ENCODE assay signal across 8 cellular contexts in the genomic region with DNA sequence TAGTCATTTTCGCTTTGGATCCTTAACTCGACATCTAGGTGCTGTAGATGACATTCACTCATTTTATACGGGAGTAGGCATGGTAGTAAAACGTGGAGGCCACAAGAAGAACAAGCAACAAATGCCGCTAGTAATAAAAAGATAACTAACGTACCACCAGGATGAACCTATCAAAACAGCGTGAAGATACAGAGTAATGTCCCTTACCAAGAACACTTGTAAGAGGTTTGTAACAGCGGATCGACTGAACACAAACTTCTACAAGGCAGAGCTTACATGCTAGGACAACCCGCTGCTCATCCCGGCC. TPM values are rescaled to one million over a fixed set of nuclear protein-coding genes. Genes with fewer than 3 reads are reported as not detected.
A peak's percentile ranks its signal among the peaks of the same experiment; 100 is the strongest.
DNase-seq lines count a peak whose midpoint lies in the region; ATAC-seq and TF ChIP-seq lines count a peak whose summit lies in the region.

No MANE protein-coding gene starts in this region.

- H3K27ac ChIP-seq in SK-N-SH (ENCODE audit: low read depth in 2 of 2, low read length in 1 of 2) (peak overlapping the region; percentile 84 to 85), gastroesophageal sphincter (peak overlapping the region; percentile 85 to 98 (median 96))

- POLR2A ChIA-PET in SK-N-SH (lab: Yijun Ruan, JAX), result no interaction called here

- no peaks in the 10 kb centered on the region for H3K27me3 ChIP-seq in SK-N-SH (ENCODE audit: insufficient read depth)
- no peaks in the 10 kb centered on the region for H3K27me3 ChIP-seq in gastroesophageal sphincter

- TF ChIP-seq RAD21 in SK-N-SH (IDR thresholded peaks at IDR 0.05; ENCODE audit: low read length), result no peak

- peak overlapping the region; percentile 87 for H3K27ac Mint-ChIP-seq in activated naive CD4-positive, alpha-beta T cell treated with anti-CD3 and anti-CD28 coated beads, Interleukin-2, amount 10 ng/mL, durations not matched to agents 7 days and 5 days

- peak overlapping the region; percentile 96 for H3K4me3 Mint-ChIP-seq in activated naive CD4-positive, alpha-beta T cell treated with anti-CD3 and anti-CD28 coated beads, Interleukin-2, amount 10 ng/mL, durations not matched to agents 7 days and 5 days

- H3K4me2 ChIP-seq in SK-N-SH, result peak overlapping the region; percentile 82

- no peak for TF ChIP-seq EP300 in SK-N-SH (IDR thresholded peaks at IDR 0.05; ENCODE audit: borderline replicate concordance in 1 of 2, low read depth in 1 of 2, low read length in 1 of 2)
- no peak for TF ChIP-seq EP300 in gastroesophageal sphincter (IDR thresholded peaks at IDR 0.05)

- no peaks in the 10 kb centered on the region for H3K9me2 ChIP-seq in SK-N-SH

- peaks cover 45% of the 10 kb centered on the region for H4K20me1 ChIP-seq in SK-N-SH (ENCODE audit: insufficient read depth)

- H2AFZ ChIP-seq in SK-N-SH (ENCODE audit: low read depth), result peak overlapping the region; percentile 98; the same call in 1 of the 2 replicates

- CTCF ChIA-PET in activated naive CD4-positive, alpha-beta T cell treated with anti-CD3 and anti-CD28 coated beads, Interleukin-2, amount 10 ng/mL, durations not matched to agents 7 days and 5 days (lab: Charles Lee), result interaction anchor here (1.0 kb wide), 1 partner anchor 17 kb away, joined by 3 read pairs; no protein-coding TSS in a partner anchor
- CTCF ChIA-PET in SK-N-SH (lab: Yijun Ruan, JAX), result interaction anchor here (1.3 to 7.4 kb wide), 2 partner anchors 14 to 18 kb away, joined by 3 to 47 read pairs; no protein-coding TSS in a partner anchor

- peak overlapping the region; percentile 83 for H3K9ac ChIP-seq in SK-N-SH

- H3K4me3 ChIP-seq in SK-N-SH (ENCODE audit: low read depth in 2 of 2, low read length in 1 of 2) (peak overlapping the region; percentile 81 to 96), gastroesophageal sphincter (peak overlapping the region; percentile 89 to 92), skeletal muscle cell (ENCODE audit: low read depth, low read length) (peak overlapping the region; percentile 91)

- H3F3A ChIP-seq in SK-N-SH (replicated peaks; ENCODE audit: insufficient read depth), result peaks cover 3% of the 10 kb centered on the region

- no peaks in the 10 kb centered on the region for H3K27me3 Mint-ChIP-seq in activated naive CD4-positive, alpha-beta T cell treated with anti-CD3 and anti-CD28 coated beads, Interleukin-2, amount 10 ng/mL, durations not matched to agents 7 days and 5 days

- TF ChIP-seq CTCF in SK-N-SH (IDR thresholded peaks at IDR 0.05) (no peak), gastroesophageal sphincter (IDR thresholded peaks at IDR 0.05) (no peak)

- ATAC-seq in gastroesophageal sphincter (no peak), HG03135 (IDR thresholded peaks at IDR 0.05; ENCODE audit: unreplicated experiment) (no peak)

- H3K9me3 Mint-ChIP-seq in activated naive CD4-positive, alpha-beta T cell treated with anti-CD3 and anti-CD28 coated beads, Interleukin-2, amount 10 ng/mL, durations not matched to agents 7 days and 5 days, result no peaks in the 10 kb centered on the region

- H3K4me1 Mint-ChIP-seq in activated naive CD4-positive, alpha-beta T cell treated with anti-CD3 and anti-CD28 coated beads, Interleukin-2, amount 10 ng/mL, durations not matched to agents 7 days and 5 days, result peaks cover 47% of the 10 kb centered on the region

- no peak for TF ChIP-seq POLR2A in gastroesophageal sphincter (IDR thresholded peaks at IDR 0.05)

- peaks cover 63% of the 10 kb centered on the region for H3K79me2 ChIP-seq in SK-N-SH (ENCODE audit: insufficient read depth)

- H3K36me3 ChIP-seq in SK-N-SH (replicated peaks in 1 of 2; ENCODE audit: control insufficient read depth in 1 of 2, insufficient read depth in 2 of 2, low read length in 1 of 2) (peaks cover under 1 to 1% of the 10 kb centered on the region in 2 experiments), gastroesophageal sphincter (no peaks in the 10 kb centered on the region)

- no peaks in the 10 kb centered on the region for H3K9me3 ChIP-seq in SK-N-SH
- no peaks in the 10 kb centered on the region for H3K9me3 ChIP-seq in gastroesophageal sphincter

- WGBS in SK-N-SH (ENCODE audit: low lambda C conversion rate), result under 1% methylated on average over 9 of the region's 11 CpGs
- 0% methylated on average over 5 to 10 of the region's 11 CpGs for WGBS in gastroesophageal sphincter (ENCODE audit: low coverage in 1 of 2), 2 donors

- H3K36me3 Mint-ChIP-seq in activated naive CD4-positive, alpha-beta T cell treated with anti-CD3 and anti-CD28 coated beads, Interleukin-2, amount 10 ng/mL, durations not matched to agents 7 days and 5 days, result peaks cover 21% of the 10 kb centered on the region

- H3K4me1 ChIP-seq in SK-N-SH (ENCODE audit: control insufficient read depth in 1 of 2, insufficient read depth in 2 of 2, low read depth in 1 of 2, low read length in 1 of 2), result peaks cover 5 to 9% of the 10 kb centered on the region in 2 experiments; a peak in 3 of 4 replicates
- H3K4me1 ChIP-seq in gastroesophageal sphincter, result peaks cover 12 to 68% (median 19%) of the 10 kb centered on the region in 3 donors

- no peak for DNase-seq in activated naive CD4-positive, alpha-beta T cell treated with anti-CD3 and anti-CD28 coated beads, Interleukin-2, amount 10 ng/mL, durations not matched to agents 7 days and 5 days
- no peak for DNase-seq in activated naive CD4-positive, alpha-beta T cell treated with anti-CD3 and anti-CD28 coated beads, Interleukin-2, amount 50 U/mL, for 16 hours
- DNase-seq in SK-N-SH (no peak), skeletal muscle cell (ENCODE audit: low read depth) (no peak), COR-L47 (lab: John Stamatoyannopoulos, UW) (no peak)
- DNase-seq in stimulated activated CD4-positive, alpha-beta T cell treated with anti-CD3 and anti-CD28 coated beads, Interleukin-2, amount 100 ng/mL, for 24 hours, result no peak

TF ChIP-seq in SK-N-SH, 30 proteins besides CTCF, POLR2A, EP300 and RAD21 (continues in another document):
- no peak for TF ChIP-seq TAF1 (IDR thresholded peaks at IDR 0.05; ENCODE audit: borderline replicate concordance, low read depth, low read length)
- no peak for TF ChIP-seq FOSL2 (IDR thresholded peaks at IDR 0.05; ENCODE audit: borderline replicate concordance, low read depth)
- no peak for TF ChIP-seq ZBTB33 (IDR thresholded peaks at IDR 0.05; ENCODE audit: borderline replicate concordance, low read depth)
- no peak for TF ChIP-seq IRF3 (IDR thresholded peaks at IDR 0.05; ENCODE audit: low read depth, low read length)
- TF ChIP-seq GATA2 (CRISPR knock-in tag; IDR thresholded peaks at IDR 0.05), result no peak
- TF ChIP-seq, protein P1, sequence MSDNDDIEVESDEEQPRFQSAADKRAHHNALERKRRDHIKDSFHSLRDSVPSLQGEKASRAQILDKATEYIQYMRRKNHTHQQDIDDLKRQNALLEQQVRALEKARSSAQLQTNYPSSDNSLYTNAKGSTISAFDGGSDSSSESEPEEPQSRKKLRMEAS (IDR thresholded peaks at IDR 0.05; ENCODE audit: low read depth), result no peak
- TF ChIP-seq REST (IDR thresholded peaks at IDR 0.05; ENCODE audit: low read depth, low read length), result no peak

RNA-seq across cellular contexts. Expression of gene CHORDC1, which starts 0.7 kb away (rescaled TPM):
- 12.1 and 14.0 TPM in 2 replicates for polyA plus RNA-seq in SK-N-SH (2012; rRNA removed)
- 16.1 and 18.2 TPM in 2 replicates for polyA plus RNA-seq in SK-N-SH (2012; cell fraction: cytosol; rRNA removed)
- polyA plus RNA-seq in SK-N-SH (2012; cell fraction: nucleus; rRNA removed), result 13.4 and 19.8 TPM in 2 replicates
- total RNA-seq in gastroesophageal sphincter, result 10 to 100 TPM; 49.1 to 99.6 (median 53.5) TPM
